ENCODE assay signal across 21 cellular contexts in genomic region chr6:107506145-107506544, GRCh38. TPM values are rescaled to one million over a fixed set of nuclear protein-coding genes. Genes with fewer than 3 reads are reported as not detected.
A peak's percentile ranks its signal among the peaks of the same experiment; 100 is the strongest.
DNase-seq lines count a peak whose midpoint lies in the region; ATAC-seq, FAIRE-seq and TF ChIP-seq lines count a peak whose summit lies in the region.
"Had no signal": no experiment of that assay in that cellular context is flagged by ENCODE, and none has a peak within 500 bp of the region (broad histone marks: within the 10 kb centered on the region; RNA-seq: fewer than 3 reads in every experiment).

No MANE protein-coding gene starts in this region.

- DNase-seq in NCI-H748 (lab: John Stamatoyannopoulos, UW; ENCODE audit: unreplicated experiment) (peak; percentile 3), NCI-H748 treated with DMSO at 0.1 percent for 48 hours (lab: John Stamatoyannopoulos, UW) (no peak), RWPE1 (ENCODE audit: low spot score) (peak; percentile 59), left colon (no peak), small intestine (peak; percentile 75), OCI-M2 (lab: John Stamatoyannopoulos, UW; ENCODE audit: unreplicated experiment) (no peak), T-cell (no peak)
- DNase-seq in activated naive CD4-positive, alpha-beta T cell treated with anti-CD3 and anti-CD28 coated beads, Interleukin-2, amount 50 U/mL, for 16 hours, result no peak
- DNase-seq: 8988T, DMS79, HFFc6, KBM-7, NCI-H1092 treated with DMSO at 0.1 percent for 48 hours, NCI-H1436 treated with DMSO at 0.1 percent for 48 hours, NCI-H1930, NCI-H510A, OCI-M1, SJCRH30 had no signal

- intact Hi-C loops in left colon (cut with DNase I, micrococcal nuclease), result no loop called here

- ATAC-seq in left colon, result peak; percentile 46
- ATAC-seq in T-cell (replicated peaks in 1 of 4), result no peak

- POLR2A ChIA-PET in RWPE1 (lab: Yijun Ruan, JAX; ENCODE audit: low non-redundant PET), result no interaction called here
- POLR2A ChIA-PET in T-cell (lab: Charles Lee), result no interaction called here

- H3K4me3 Mint-ChIP-seq in T-cell, result no peak overlapping the region
- H3K4me3 Mint-ChIP-seq: HFFc6 had no signal

- H3K4me1 Mint-ChIP-seq in T-cell, result no peaks in the 10 kb centered on the region

- TF ChIP-seq CTCF in RWPE1 (conservative IDR thresholded peaks at IDR 0.05; ENCODE audit: low read depth), result no peak

- no peaks in the 10 kb centered on the region for H3K9me3 Mint-ChIP-seq in T-cell
- H3K9me3 Mint-ChIP-seq: HFFc6 had no signal

- H3K27me3 ChIP-seq in small intestine (ENCODE audit: control insufficient read depth in 2 of 2, insufficient read depth in 2 of 2, low read length in 2 of 2), result no peaks in the 10 kb centered on the region
- H3K27me3 ChIP-seq: SJCRH30 had no signal

- no peak overlapping the region for H3K27ac Mint-ChIP-seq in T-cell
- H3K27ac Mint-ChIP-seq: HFFc6 had no signal

- H3K27ac ChIP-seq in RWPE1, result no peak overlapping the region
- no peak overlapping the region for H3K27ac ChIP-seq in small intestine (ENCODE audit: low read depth in 1 of 2, low read length in 1 of 2)
- H3K27ac ChIP-seq: C4-2B, SJCRH30 had no signal

- no peaks in the 10 kb centered on the region for H3K36me3 Mint-ChIP-seq in T-cell

- H3K36me3 ChIP-seq in small intestine (ENCODE audit: control insufficient read depth in 2 of 2, insufficient read depth in 2 of 2, low read length in 2 of 2), result no peaks in the 10 kb centered on the region

- CTCF ChIA-PET in RWPE1 (lab: Yijun Ruan, JAX) (no interaction called here), T-cell (lab: Charles Lee) (no interaction called here)

- no peak for FAIRE-seq in small intestine (lab: Jason Lieb, UNC)
- FAIRE-seq: D721Med, H54 had no signal

- WGBS in small intestine, 3 donors, result 33 to 79% (median 52%) methylated on average over 1 of the region's 1 CpG

- peaks cover 19 to 26% of the 10 kb centered on the region in 2 donors for H3K27me3 Mint-ChIP-seq in T-cell

- no peaks in the 10 kb centered on the region for H3K9me3 ChIP-seq in small intestine (ENCODE audit: control insufficient read depth, low read depth)
- H3K9me3 ChIP-seq: SJCRH30 had no signal

- no peak overlapping the region for H3K4me3 ChIP-seq in small intestine (ENCODE audit: low read depth in 1 of 2, low read length in 2 of 2)
- H3K4me3 ChIP-seq: SJCRH30 had no signal

- no peaks in the 10 kb centered on the region for H3K4me1 ChIP-seq in small intestine (ENCODE audit: control insufficient read depth in 2 of 2, insufficient read depth in 1 of 2, low read depth in 1 of 2, low read length in 1 of 2)

RNA-seq across cellular contexts. Expression of gene SOBP, which starts 16.2 kb away (rescaled TPM):
- total RNA-seq in left colon (1 to 10 TPM in 1 of 2 donors, under 1 TPM in 1; 0.70 to 4.6 TPM), T-cell (under 1 TPM; 0.30 to 0.95 (median 0.46) TPM)
- 1 to 10 TPM in 2 of 3 donors, not detected in 1; 1.1 to 1.6 TPM for polyA plus RNA-seq in small intestine

RNA-seq across cellular contexts. Expression of gene PDSS2, which starts 46.8 kb away (rescaled TPM):
- total RNA-seq in left colon (10 to 100 TPM; 22.5 to 29.4 TPM), T-cell (10 to 100 TPM; 10.8 to 13.6 (median 11.8) TPM)
- 10 to 100 TPM in 1 of 3 donors, 1 to 10 TPM in 2; 6.5 to 13.4 (median 9.8) TPM for polyA plus RNA-seq in small intestine

Comparison
In these comparisons a context has a peak if more than half of its experiments do, and no peak if none do; other contexts are left out.
1. DNase-seq: peak in NCI-H748 (single experiment), RWPE1 (single experiment) and small intestine (single experiment); none in NCI-H748 treated with DMSO at 0.1 percent for 48 hours (single experiment), left colon (0 of 2), OCI-M2 (single experiment), T-cell (0 of 34) and activated naive CD4-positive, alpha-beta T cell treated with anti-CD3 and anti-CD28 coated beads, Interleukin-2, amount 50 U/mL, for 16 hours (single experiment).